In genomic region chr1:176998396-176998795, GRCh38 we compare ENCODE assay signal across 27 cellular contexts.
DNase-seq lines count a peak whose midpoint lies in the region; ATAC-seq, FAIRE-seq and TF ChIP-seq lines count a peak whose summit lies in the region.
"Had no signal": no experiment of that assay in that cellular context is flagged by ENCODE, and none has a peak within 500 bp of the region (broad histone marks: within the 10 kb centered on the region; RNA-seq: fewer than 3 reads in every experiment).

No MANE protein-coding gene starts in this region.

- no peaks in the 10 kb centered on the region for H3K27me3 ChIP-seq in esophagus muscularis mucosa
- H3K27me3 ChIP-seq: dorsolateral prefrontal cortex, ovary, right atrium auricular region had no signal

- no peaks in the 10 kb centered on the region for H3K9me3 ChIP-seq in esophagus muscularis mucosa
- H3K9me3 ChIP-seq: heart right ventricle, left ventricle myocardium inferior, ovary, right atrium auricular region had no signal

- no peak for TF ChIP-seq EP300 in esophagus muscularis mucosa (IDR thresholded peaks at IDR 0.05)

- no peak overlapping the region for H3K4me3 ChIP-seq in esophagus muscularis mucosa
- H3K4me3 ChIP-seq: dorsolateral prefrontal cortex, GM12878, heart right ventricle, left ventricle myocardium inferior, ovary, PC-9, right atrium auricular region had no signal

- H3K27ac ChIP-seq in esophagus muscularis mucosa (replicated peaks in 1 of 4), result no peak overlapping the region
- H3K27ac ChIP-seq: dorsolateral prefrontal cortex, heart right ventricle, HL-60, left ventricle myocardium inferior, ovary, PC-9, right atrium auricular region had no signal

- intact Hi-C loops in esophagus muscularis mucosa (cut with DNase I), result no loop called here

- no peak for FAIRE-seq in H54 (lab: Jason Lieb, UNC)
- FAIRE-seq: endothelial cell of umbilical vein, GM12878 had no signal

- 78% methylated on average over 4 of the region's 4 CpGs for WGBS in esophagus muscularis mucosa

- no peak for ATAC-seq in HG02623 (IDR thresholded peaks at IDR 0.05; ENCODE audit: unreplicated experiment)
- ATAC-seq in HG02610 (IDR thresholded peaks at IDR 0.05; ENCODE audit: unreplicated experiment), result no peak
- ATAC-seq: activated naive CD4-positive, alpha-beta T cell treated with anti-CD3 and anti-CD28 coated beads, Interleukin-2, amount 50 U/mL, for 72 hours; GM12878; natural killer cell treated with Interleukin-12 subunit alpha and Interleukin-12 subunit beta and Interleukin-15 and Interleukin-18, amount 100 ng/mL, for 72 hours had no signal

- peak; percentile 55 for DNase-seq in DMS153 treated with DMSO at 0.1 percent for 48 hours (lab: John Stamatoyannopoulos, UW; ENCODE audit: unreplicated experiment)
- peak; percentile 79 for DNase-seq in NCI-H1105 treated with DMSO at 0.1 percent for 48 hours (lab: John Stamatoyannopoulos, UW)
- DNase-seq in NCI-H345 treated with DMSO at 0.1 percent for 48 hours (lab: John Stamatoyannopoulos, UW; ENCODE audit: unreplicated experiment), result peak; percentile 77
- peak; percentile 39 for DNase-seq in esophagus muscularis mucosa (ENCODE audit: extremely low spot score)
- DNase-seq in H54 (ENCODE audit: insufficient read length, low spot score), result no peak
- DNase-seq in T-helper 2 cell, result no peak
- DNase-seq: aorta; CD4-positive, CD25-positive, alpha-beta regulatory T cell; DMS53; dorsolateral prefrontal cortex; heart right ventricle; HFFc6; left ventricle myocardium inferior; NCI-H1930; ovary; PC-9; SIG-M5; stimulated activated CD4-positive, alpha-beta T cell treated with anti-CD3 and anti-CD28 coated beads, Interleukin-4, amount 100 ng/mL, for 24 hours; stimulated activated naive CD4-positive, alpha-beta T cell treated with Interleukin-2 at 50 U/mL for 16 hours had no signal

- TF ChIP-seq CTCF in esophagus muscularis mucosa (IDR thresholded peaks at IDR 0.05), result no peak

- no peaks in the 10 kb centered on the region for H3K4me1 ChIP-seq in esophagus muscularis mucosa
- H3K4me1 ChIP-seq: heart right ventricle, left ventricle myocardium inferior, right atrium auricular region had no signal

- H3K36me3 ChIP-seq in esophagus muscularis mucosa, result no peaks in the 10 kb centered on the region
- H3K36me3 ChIP-seq: heart right ventricle, left ventricle myocardium inferior, ovary, right atrium auricular region had no signal

- TF ChIP-seq POLR2A in esophagus muscularis mucosa (IDR thresholded peaks at IDR 0.05; ENCODE audit: low read depth), result no peak
- no peak for TF ChIP-seq POLR2A in H54 (IDR thresholded peaks at IDR 0.05; ENCODE audit: low read depth, low read length)

Comparison
In these comparisons a context has a peak if more than half of its experiments do, and no peak if none do; other contexts are left out.
1. DNase-seq: peak in DMS153 treated with DMSO at 0.1 percent for 48 hours (single experiment), NCI-H1105 treated with DMSO at 0.1 percent for 48 hours (single experiment), NCI-H345 treated with DMSO at 0.1 percent for 48 hours (single experiment) and esophagus muscularis mucosa (single experiment); none in H54 (single experiment) and T-helper 2 cell (0 of 5).